In genomic region chr4:69689530-69690111, GRCh38 we compare ENCODE assay signal across 10 cellular contexts. TPM values are rescaled to one million over a fixed set of nuclear protein-coding genes. Genes with fewer than 3 reads are reported as not detected.
DNase-seq lines count a peak whose midpoint lies in the region; ATAC-seq, FAIRE-seq and TF ChIP-seq lines count a peak whose summit lies in the region.
"Had no signal": no experiment of that assay in that cellular context is flagged by ENCODE, and none has a peak within 500 bp of the region (broad histone marks: within the 10 kb centered on the region; RNA-seq: fewer than 3 reads in every experiment).

No MANE protein-coding gene starts in this region.

- no peaks in the 10 kb centered on the region for H3K9me2 ChIP-seq in Karpas-422 (replicated peaks; ENCODE audit: insufficient read depth, low read length)

- H3K4me3 ChIP-seq in Karpas-422 (ENCODE audit: low read length) (no peak overlapping the region), keratinocyte (ENCODE audit: control insufficient read depth in 2 of 3, extremely low read depth in 1 of 3, insufficient read depth in 2 of 3, low read depth in 1 of 3, low read length in 3 of 3) (no peak overlapping the region)

- H3K36me3 ChIP-seq in Karpas-422 (ENCODE audit: insufficient read depth, low read length): no peaks in the 10 kb centered on the region
- H3K36me3 ChIP-seq in keratinocyte (ENCODE audit: control insufficient read depth in 2 of 2, extremely low read depth in 1 of 2, insufficient read depth in 2 of 2, low read length in 2 of 2): no peaks in the 10 kb centered on the region

- peaks cover 1% of the 10 kb centered on the region for H3K27me3 Mint-ChIP-seq in activated CD8-positive, alpha-beta T cell treated with anti-CD3 and anti-CD28 coated beads for 36 hours
- H3K27me3 Mint-ChIP-seq in activated CD8-positive, alpha-beta T cell treated with anti-CD3 and anti-CD28 coated beads, Interleukin-2, amount 10 ng/mL, durations not matched to agents 7 days and 5 days (ENCODE audit: low read depth): peaks cover 2% of the 10 kb centered on the region
- H3K27me3 Mint-ChIP-seq in T-helper 2 cell treated with Interferon-gamma antibody and Interleukin-4, amounts not matched to agents 5 μg/mL and 100 μg/mL, for 36 hours (ENCODE audit: low read depth): no peaks in the 10 kb centered on the region
- H3K27me3 Mint-ChIP-seq: activated naive CD4-positive, alpha-beta T cell treated with anti-CD3 and anti-CD28 coated beads, Interleukin-2, amount 50 U/mL, for 24 hours had no signal

- no peak for DNase-seq in activated CD8-positive, alpha-beta T cell treated with anti-CD3 and anti-CD28 coated beads for 36 hours
- DNase-seq in activated CD8-positive, alpha-beta T cell treated with anti-CD3 and anti-CD28 coated beads, Interleukin-2, amount 10 ng/mL, durations not matched to agents 7 days and 5 days: no peak
- peak; percentile 73 for DNase-seq in Karpas-422
- DNase-seq in keratinocyte (ENCODE audit: low read depth, low spot score): no peak
- peak; percentile 27 for DNase-seq in urothelium cell line (ENCODE audit: low spot score)
- DNase-seq in T-helper 2 cell treated with Interferon-gamma antibody and Interleukin-4, amounts not matched to agents 5 μg/mL and 100 μg/mL, for 36 hours (ENCODE audit: low spot score): no peak

- intact Hi-C loops in activated CD8-positive, alpha-beta T cell treated with anti-CD3 and anti-CD28 coated beads for 36 hours (cut with micrococcal nuclease): loop anchor here (1.0 to 10.0 kb wide), 3 partner anchors 134 to 815 kb away; no protein-coding TSS in a partner anchor

- H3K4me1 ChIP-seq in Karpas-422 (ENCODE audit: low read length) (no peaks in the 10 kb centered on the region), keratinocyte (ENCODE audit: control insufficient read depth, extremely low read depth, insufficient read depth, low read length) (no peaks in the 10 kb centered on the region)

- peak; percentile 77 for TF ChIP-seq CTCF in activated CD8-positive, alpha-beta T cell treated with anti-CD3 and anti-CD28 coated beads for 36 hours (IDR thresholded peaks at IDR 0.05)
- TF ChIP-seq CTCF in VCaP (conservative IDR thresholded peaks at IDR 0.05) (peak; percentile 85), keratinocyte (optimal IDR thresholded peaks at IDR 0.05 in 1 of 3, IDR thresholded peaks at IDR 0.05 in 1 of 3, conservative IDR thresholded peaks at IDR 0.05 in 1 of 3; ENCODE audit: extremely low read depth in 1 of 3, insufficient read depth in 2 of 3, low read length in 3 of 3) (peak in 2 of 3 experiments; percentile 21 to 47)

- POLR2A ChIA-PET in activated CD8-positive, alpha-beta T cell treated with anti-CD3 and anti-CD28 coated beads for 36 hours (lab: Charles Lee): no interaction called here
- POLR2A ChIA-PET in activated CD8-positive, alpha-beta T cell treated with anti-CD3 and anti-CD28 coated beads, Interleukin-2, amount 10 ng/mL, durations not matched to agents 7 days and 5 days (lab: Charles Lee): no interaction called here

- H3K4me3 Mint-ChIP-seq in activated CD8-positive, alpha-beta T cell treated with anti-CD3 and anti-CD28 coated beads for 36 hours: no peak overlapping the region
- no peak overlapping the region for H3K4me3 Mint-ChIP-seq in activated CD8-positive, alpha-beta T cell treated with anti-CD3 and anti-CD28 coated beads, Interleukin-2, amount 10 ng/mL, durations not matched to agents 7 days and 5 days
- no peak overlapping the region for H3K4me3 Mint-ChIP-seq in T-helper 2 cell treated with Interferon-gamma antibody and Interleukin-4, amounts not matched to agents 5 μg/mL and 100 μg/mL, for 36 hours
- H3K4me3 Mint-ChIP-seq: activated naive CD4-positive, alpha-beta T cell treated with anti-CD3 and anti-CD28 coated beads, Interleukin-2, amount 50 U/mL, for 24 hours had no signal

- no peaks in the 10 kb centered on the region for H3K36me3 Mint-ChIP-seq in activated CD8-positive, alpha-beta T cell treated with anti-CD3 and anti-CD28 coated beads for 36 hours (ENCODE audit: low read depth)
- H3K36me3 Mint-ChIP-seq in activated CD8-positive, alpha-beta T cell treated with anti-CD3 and anti-CD28 coated beads, Interleukin-2, amount 10 ng/mL, durations not matched to agents 7 days and 5 days (ENCODE audit: low read depth): no peaks in the 10 kb centered on the region
- no peaks in the 10 kb centered on the region for H3K36me3 Mint-ChIP-seq in T-helper 2 cell treated with Interferon-gamma antibody and Interleukin-4, amounts not matched to agents 5 μg/mL and 100 μg/mL, for 36 hours (ENCODE audit: low read depth)
- H3K36me3 Mint-ChIP-seq: activated naive CD4-positive, alpha-beta T cell treated with anti-CD3 and anti-CD28 coated beads, Interleukin-2, amount 50 U/mL, for 24 hours had no signal

- peak; percentile 34 for FAIRE-seq in keratinocyte (lab: Jason Lieb, UNC)
- FAIRE-seq in urothelium cell line (lab: Jason Lieb, UNC): no peak
- FAIRE-seq: GM18507 had no signal

- no peak overlapping the region for H2AFZ ChIP-seq in Karpas-422 (ENCODE audit: low read length)
- no peak overlapping the region for H2AFZ ChIP-seq in keratinocyte (ENCODE audit: control insufficient read depth, low read length)

- H4K20me1 ChIP-seq in Karpas-422 (ENCODE audit: insufficient read depth, low read depth, low read length) (no peaks in the 10 kb centered on the region), keratinocyte (ENCODE audit: control insufficient read depth, extremely low read depth, insufficient read depth, low read length) (no peaks in the 10 kb centered on the region)

- H3K27ac ChIP-seq in Karpas-422 (ENCODE audit: low read length) (no peak overlapping the region), VCaP (no peak overlapping the region), keratinocyte (ENCODE audit: control insufficient read depth, insufficient read depth, low read length) (no peak overlapping the region)

- H3K9ac ChIP-seq in Karpas-422 (ENCODE audit: low read length) (no peak overlapping the region), keratinocyte (ENCODE audit: control insufficient read depth, extremely low read depth, insufficient read depth, low read length) (no peak overlapping the region)

- dilution Hi-C loops in keratinocyte (cut with MboI; ENCODE audit: extremely low pct_ligation_motif_present, low sequenced_read_pairs): no loop called here

- no peak overlapping the region for H3K4me2 ChIP-seq in Karpas-422 (ENCODE audit: low read depth, low read length, poor library complexity, severe bottlenecking)
- peak overlapping the region; percentile 6 for H3K4me2 ChIP-seq in keratinocyte (ENCODE audit: control insufficient read depth, extremely low read depth, insufficient read depth, low read depth, low read length)

- no peaks in the 10 kb centered on the region for H3K9me3 ChIP-seq in Karpas-422 (ENCODE audit: low read length)
- no peaks in the 10 kb centered on the region for H3K9me3 ChIP-seq in keratinocyte (ENCODE audit: control insufficient read depth, low read depth, low read length)

- H3K9me1 ChIP-seq in keratinocyte (ENCODE audit: control insufficient read depth, extremely low read depth, insufficient read depth, low read length): no peaks in the 10 kb centered on the region

- no peaks in the 10 kb centered on the region for H3K79me2 ChIP-seq in Karpas-422 (ENCODE audit: low read length)
- no peaks in the 10 kb centered on the region for H3K79me2 ChIP-seq in keratinocyte (ENCODE audit: control insufficient read depth, insufficient read depth, low read length)

- no peaks in the 10 kb centered on the region for H3K9me3 Mint-ChIP-seq in activated CD8-positive, alpha-beta T cell treated with anti-CD3 and anti-CD28 coated beads for 36 hours
- H3K9me3 Mint-ChIP-seq in activated CD8-positive, alpha-beta T cell treated with anti-CD3 and anti-CD28 coated beads, Interleukin-2, amount 10 ng/mL, durations not matched to agents 7 days and 5 days (ENCODE audit: insufficient read depth): no peaks in the 10 kb centered on the region
- no peaks in the 10 kb centered on the region for H3K9me3 Mint-ChIP-seq in T-helper 2 cell treated with Interferon-gamma antibody and Interleukin-4, amounts not matched to agents 5 μg/mL and 100 μg/mL, for 36 hours
- H3K9me3 Mint-ChIP-seq: activated naive CD4-positive, alpha-beta T cell treated with anti-CD3 and anti-CD28 coated beads, Interleukin-2, amount 50 U/mL, for 24 hours had no signal

- H3K27ac Mint-ChIP-seq in activated CD8-positive, alpha-beta T cell treated with anti-CD3 and anti-CD28 coated beads for 36 hours: no peak overlapping the region
- H3K27ac Mint-ChIP-seq in activated CD8-positive, alpha-beta T cell treated with anti-CD3 and anti-CD28 coated beads, Interleukin-2, amount 10 ng/mL, durations not matched to agents 7 days and 5 days: no peak overlapping the region
- no peak overlapping the region for H3K27ac Mint-ChIP-seq in T-helper 2 cell treated with Interferon-gamma antibody and Interleukin-4, amounts not matched to agents 5 μg/mL and 100 μg/mL, for 36 hours
- H3K27ac Mint-ChIP-seq: activated naive CD4-positive, alpha-beta T cell treated with anti-CD3 and anti-CD28 coated beads, Interleukin-2, amount 50 U/mL, for 24 hours had no signal

- ATAC-seq in activated CD8-positive, alpha-beta T cell treated with anti-CD3 and anti-CD28 coated beads for 36 hours: peak; percentile 37
- ATAC-seq in activated CD8-positive, alpha-beta T cell treated with anti-CD3 and anti-CD28 coated beads, Interleukin-2, amount 10 ng/mL, durations not matched to agents 7 days and 5 days: no peak
- no peak for ATAC-seq in HG02798 (IDR thresholded peaks at IDR 0.05; ENCODE audit: poor library complexity, unreplicated experiment)

- H3K4me1 Mint-ChIP-seq in activated CD8-positive, alpha-beta T cell treated with anti-CD3 and anti-CD28 coated beads for 36 hours (ENCODE audit: low read depth): no peaks in the 10 kb centered on the region
- H3K4me1 Mint-ChIP-seq in activated CD8-positive, alpha-beta T cell treated with anti-CD3 and anti-CD28 coated beads, Interleukin-2, amount 10 ng/mL, durations not matched to agents 7 days and 5 days (ENCODE audit: low read depth): no peaks in the 10 kb centered on the region
- H3K4me1 Mint-ChIP-seq in T-helper 2 cell treated with Interferon-gamma antibody and Interleukin-4, amounts not matched to agents 5 μg/mL and 100 μg/mL, for 36 hours (ENCODE audit: low read depth): peaks cover 1% of the 10 kb centered on the region

- H3K27me3 ChIP-seq in Karpas-422 (ENCODE audit: low read length): no peaks in the 10 kb centered on the region
- H3K27me3 ChIP-seq in keratinocyte (ENCODE audit: control insufficient read depth, extremely low read depth, insufficient read depth, low read length): no peaks in the 10 kb centered on the region

- CTCF ChIA-PET in activated CD8-positive, alpha-beta T cell treated with anti-CD3 and anti-CD28 coated beads for 36 hours (lab: Charles Lee): interaction anchor here (0.7 to 1.1 kb wide), 8 partner anchors 10 to 495 kb away, joined by 3 to 14 read pairs (median 4); no protein-coding TSS in a partner anchor
- CTCF ChIA-PET in activated CD8-positive, alpha-beta T cell treated with anti-CD3 and anti-CD28 coated beads, Interleukin-2, amount 10 ng/mL, durations not matched to agents 7 days and 5 days (lab: Charles Lee): interaction anchor here (1.0 to 1.4 kb wide), 4 partner anchors 132 to 494 kb away, joined by 3 to 12 read pairs (median 8); no protein-coding TSS in a partner anchor

RNA-seq across cellular contexts. Expression of gene UGT2A1, which starts 36.6 kb away (rescaled TPM):
- total RNA-seq in activated CD8-positive, alpha-beta T cell treated with anti-CD3 and anti-CD28 coated beads for 36 hours: not detected
- total RNA-seq in activated CD8-positive, alpha-beta T cell treated with anti-CD3 and anti-CD28 coated beads, Interleukin-2, amount 10 ng/mL, durations not matched to agents 7 days and 5 days: not detected
- total RNA-seq in Karpas-422 (2014; rRNA removed; shearing (Covaris generic); ENCODE audit: low replicate concordance): not detected in 2 replicates
- not detected in 3 replicates for polyA plus RNA-seq in keratinocyte
- polyA plus RNA-seq in keratinocyte (2011; ENCODE audit: low read depth): not detected
- not detected in 2 replicates for polyA plus RNA-seq in keratinocyte (2011; cell fraction: cytosol; rRNA removed)
- polyA plus RNA-seq in keratinocyte (2011; cell fraction: nucleus; rRNA removed): 0.28 TPM in 1 of 2 replicates, not detected in the other
- polyA plus RNA-seq in keratinocyte (2012; ENCODE audit: low replicate concordance): not detected in 2 replicates
- not detected in 3 replicates for polyA minus RNA-seq in keratinocyte
- not detected for polyA minus RNA-seq in keratinocyte (2011; cell fraction: cytosol; rRNA and poly(A)+ RNA removed)
- polyA minus RNA-seq in keratinocyte (2011; cell fraction: nucleus; rRNA and poly(A)+ RNA removed): not detected in 2 replicates

RNA-seq across cellular contexts. Expression of gene UGT2A2, which starts 50.2 kb away (rescaled TPM):
- not detected for total RNA-seq in activated CD8-positive, alpha-beta T cell treated with anti-CD3 and anti-CD28 coated beads for 36 hours
- total RNA-seq in activated CD8-positive, alpha-beta T cell treated with anti-CD3 and anti-CD28 coated beads, Interleukin-2, amount 10 ng/mL, durations not matched to agents 7 days and 5 days: not detected
- not detected in 2 replicates for total RNA-seq in Karpas-422 (2014; rRNA removed; shearing (Covaris generic); ENCODE audit: low replicate concordance)
- polyA plus RNA-seq in keratinocyte: not detected in 3 replicates
- polyA plus RNA-seq in keratinocyte (2011; ENCODE audit: low read depth): not detected
- not detected in 2 replicates for polyA plus RNA-seq in keratinocyte (2011; cell fraction: cytosol; rRNA removed)
- not detected in 2 replicates for polyA plus RNA-seq in keratinocyte (2011; cell fraction: nucleus; rRNA removed)
- polyA plus RNA-seq in keratinocyte (2012; ENCODE audit: low replicate concordance): not detected in 2 replicates
- polyA minus RNA-seq in keratinocyte: not detected in 3 replicates
- polyA minus RNA-seq in keratinocyte (2011; cell fraction: cytosol; rRNA and poly(A)+ RNA removed): not detected
- not detected in 2 replicates for polyA minus RNA-seq in keratinocyte (2011; cell fraction: nucleus; rRNA and poly(A)+ RNA removed)

Comparison
In these comparisons a context has a peak if more than half of its experiments do, and no peak if none do; other contexts are left out.
1. DNase-seq: peak in Karpas-422 (single experiment) and urothelium cell line (single experiment); none in activated CD8-positive, alpha-beta T cell treated with anti-CD3 and anti-CD28 coated beads for 36 hours (single experiment), activated CD8-positive, alpha-beta T cell treated with anti-CD3 and anti-CD28 coated beads, Interleukin-2, amount 10 ng/mL, durations not matched to agents 7 days and 5 days (single experiment), keratinocyte (single experiment) and T-helper 2 cell treated with Interferon-gamma antibody and Interleukin-4, amounts not matched to agents 5 μg/mL and 100 μg/mL, for 36 hours (single experiment).
2. CTCF ChIP-seq: peak in every context shown above with its lines; median percentile 85 in VCaP; 77 in activated CD8-positive, alpha-beta T cell treated with anti-CD3 and anti-CD28 coated beads for 36 hours; 34 in keratinocyte.